Comparison of ENCODE assay signal across 1 cellular context in genomic region chr4:94207469-94208224, GRCh38.
TF ChIP-seq lines count a peak whose summit lies in the region.

Gene SMARCAD1, plus strand, starts transcription at chr4:94207865. Its CDS starts 530 bp downstream, at chr4:94208395.

TF ChIP-seq in GM12878, 131 proteins besides CTCF, POLR2A, EP300 and RAD21 (continued from another document):
- no peak for TF ChIP-seq SKIL (IDR thresholded peaks at IDR 0.05; ENCODE audit: low read depth, poor library complexity, severe bottlenecking)
TF ChIP-seq in GM12878: peak in this region for 56.
